Comparison of ENCODE assay signal across 1 cellular context in the genomic region with DNA sequence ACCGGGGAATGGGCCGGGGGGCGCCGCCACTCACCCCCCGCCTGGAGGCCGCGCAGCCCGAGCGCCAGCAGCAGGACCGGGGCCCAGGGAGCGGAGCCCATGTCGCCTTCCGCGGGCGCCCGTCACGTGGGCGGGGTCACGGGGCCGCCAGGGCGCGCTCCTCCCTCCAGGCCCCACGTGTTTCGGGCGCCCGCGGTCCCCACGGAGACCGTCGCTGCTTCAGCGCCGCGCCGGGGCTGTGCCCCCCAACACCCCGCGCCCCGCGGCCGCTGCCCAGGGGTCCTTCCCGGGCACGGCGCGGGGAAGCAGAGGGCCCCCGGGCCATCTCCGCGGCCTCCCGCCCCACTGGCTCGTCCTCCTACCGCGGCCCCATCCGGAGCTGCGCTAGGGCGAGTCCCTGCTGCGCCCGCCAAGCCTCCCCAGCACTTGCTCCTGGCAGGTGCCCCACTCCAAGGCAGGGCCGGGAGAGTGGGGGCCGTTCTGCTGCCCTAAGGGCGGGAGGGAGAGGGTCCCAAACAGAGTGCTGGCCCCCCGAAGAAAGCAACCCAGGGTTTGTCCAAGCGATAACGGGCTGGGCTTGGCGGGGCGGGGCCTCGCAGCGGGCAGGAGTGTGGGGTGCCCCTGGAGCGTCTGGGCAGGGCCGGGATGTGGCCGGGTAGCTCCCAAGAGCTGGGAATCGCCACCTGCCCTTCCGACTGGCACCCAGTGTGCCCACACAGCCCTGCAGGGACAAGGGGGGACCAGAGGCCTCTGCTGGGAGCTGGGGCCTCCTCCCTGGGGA.
TF ChIP-seq lines count a peak whose summit lies in the region.

A gene (minus strand): TSS at position 121 of the 781 bp plus-strand sequence. CDS start 20 bp downstream, at position 101.

TF ChIP-seq in GM12878, 131 proteins besides CTCF, POLR2A, EP300 and RAD21 (continued from another document and continues in another):
- TF ChIP-seq, protein P1, sequence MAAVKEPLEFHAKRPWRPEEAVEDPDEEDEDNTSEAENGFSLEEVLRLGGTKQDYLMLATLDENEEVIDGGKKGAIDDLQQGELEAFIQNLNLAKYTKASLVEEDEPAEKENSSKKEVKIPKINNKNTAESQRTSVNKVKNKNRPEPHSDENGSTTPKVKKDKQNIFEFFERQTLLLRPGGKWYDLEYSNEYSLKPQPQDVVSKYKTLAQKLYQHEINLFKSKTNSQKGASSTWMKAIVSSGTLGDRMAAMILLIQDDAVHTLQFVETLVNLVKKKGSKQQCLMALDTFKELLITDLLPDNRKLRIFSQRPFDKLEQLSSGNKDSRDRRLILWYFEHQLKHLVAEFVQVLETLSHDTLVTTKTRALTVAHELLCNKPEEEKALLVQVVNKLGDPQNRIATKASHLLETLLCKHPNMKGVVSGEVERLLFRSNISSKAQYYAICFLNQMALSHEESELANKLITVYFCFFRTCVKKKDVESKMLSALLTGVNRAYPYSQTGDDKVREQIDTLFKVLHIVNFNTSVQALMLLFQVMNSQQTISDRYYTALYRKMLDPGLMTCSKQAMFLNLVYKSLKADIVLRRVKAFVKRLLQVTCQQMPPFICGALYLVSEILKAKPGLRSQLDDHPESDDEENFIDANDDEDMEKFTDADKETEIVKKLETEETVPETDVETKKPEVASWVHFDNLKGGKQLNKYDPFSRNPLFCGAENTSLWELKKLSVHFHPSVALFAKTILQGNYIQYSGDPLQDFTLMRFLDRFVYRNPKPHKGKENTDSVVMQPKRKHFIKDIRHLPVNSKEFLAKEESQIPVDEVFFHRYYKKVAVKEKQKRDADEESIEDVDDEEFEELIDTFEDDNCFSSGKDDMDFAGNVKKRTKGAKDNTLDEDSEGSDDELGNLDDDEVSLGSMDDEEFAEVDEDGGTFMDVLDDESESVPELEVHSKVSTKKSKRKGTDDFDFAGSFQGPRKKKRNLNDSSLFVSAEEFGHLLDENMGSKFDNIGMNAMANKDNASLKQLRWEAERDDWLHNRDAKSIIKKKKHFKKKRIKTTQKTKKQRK (IDR thresholded peaks at IDR 0.05; ENCODE audit: low read depth, low read length): no peak
- TF ChIP-seq NR2C1 (IDR thresholded peaks at IDR 0.05) (peak; percentile 82), ZNF207 (IDR thresholded peaks at IDR 0.05; ENCODE audit: borderline replicate concordance) (peak; percentile 51; the same call in 1 of the 2 replicates), NR2F1 (conservative IDR thresholded peaks at IDR 0.05) (peak; percentile 89), CHD1 (IDR thresholded peaks at IDR 0.05; ENCODE audit: low read depth, low read length) (no peak), RBBP5 (conservative IDR thresholded peaks at IDR 0.05) (no peak), KLF5 (IDR thresholded peaks at IDR 0.05; ENCODE audit: partially characterized antibody) (peak; percentile 36), RFX5 (IDR thresholded peaks at IDR 0.05; ENCODE audit: low read depth, low read length) (no peak), BMI1 (IDR thresholded peaks at IDR 0.05; ENCODE audit: borderline replicate concordance) (no peak), NFXL1 (IDR thresholded peaks at IDR 0.05; ENCODE audit: borderline replicate concordance) (no peak), IKZF2 (IDR thresholded peaks at IDR 0.05) (no peak), RUNX3 (IDR thresholded peaks at IDR 0.05; ENCODE audit: low read length) (no peak), WRNIP1 (IDR thresholded peaks at IDR 0.05; ENCODE audit: borderline replicate concordance, low read depth, low read length) (no peak), NFIC (IDR thresholded peaks at IDR 0.05; ENCODE audit: low read depth, low read length) (no peak), STAT3 (IDR thresholded peaks at IDR 0.05; ENCODE audit: low read depth, low read length) (no peak), YBX1 (IDR thresholded peaks at IDR 0.05) (no peak), POLR2AphosphoS5 (IDR thresholded peaks at IDR 0.05; ENCODE audit: low read length) (peak; percentile 44; the same call in 1 of the 2 replicates), JUND (IDR thresholded peaks at IDR 0.05; ENCODE audit: low read depth, low read length) (no peak), SRF (IDR thresholded peaks at IDR 0.05; ENCODE audit: low read depth in 2 of 2, low read length in 2 of 2) (no peak), BHLHE40 (IDR thresholded peaks at IDR 0.05; ENCODE audit: borderline replicate concordance in 1 of 2, low read depth in 2 of 2, low read length in 1 of 2) (peak; percentile 62 to 90; a peak in 3 of 4 replicates), MTA3 (IDR thresholded peaks at IDR 0.05; ENCODE audit: borderline replicate concordance, low read length) (no peak), SMARCA5 (IDR thresholded peaks at IDR 0.05) (0 out of 2 replicates have a peak, but pooled peaks have one; percentile 41), MEF2A (IDR thresholded peaks at IDR 0.05; ENCODE audit: insufficient read depth, low read depth, low read length) (no peak), SMAD1 (IDR thresholded peaks at IDR 0.05; ENCODE audit: low read depth, partially characterized antibody) (no peak), RELA (IDR thresholded peaks at IDR 0.05; ENCODE audit: borderline replicate concordance, partially characterized antibody) (peak; percentile 45), CEBPB (IDR thresholded peaks at IDR 0.05; ENCODE audit: borderline replicate concordance in 1 of 2, low read depth in 2 of 2, low read length in 2 of 2) (no peak), POLR2AphosphoS2 (IDR thresholded peaks at IDR 0.05; ENCODE audit: low read depth, low read length) (no peak), TCF3 (IDR thresholded peaks at IDR 0.05; ENCODE audit: borderline replicate concordance, insufficient read depth, low read depth, low read length) (no peak), MYC (IDR thresholded peaks at IDR 0.05; ENCODE audit: insufficient read depth, insufficient read length, insufficient replicate concordance, low read length, severe bottlenecking) (peak; percentile 13)
- TF ChIP-seq, protein P2, sequence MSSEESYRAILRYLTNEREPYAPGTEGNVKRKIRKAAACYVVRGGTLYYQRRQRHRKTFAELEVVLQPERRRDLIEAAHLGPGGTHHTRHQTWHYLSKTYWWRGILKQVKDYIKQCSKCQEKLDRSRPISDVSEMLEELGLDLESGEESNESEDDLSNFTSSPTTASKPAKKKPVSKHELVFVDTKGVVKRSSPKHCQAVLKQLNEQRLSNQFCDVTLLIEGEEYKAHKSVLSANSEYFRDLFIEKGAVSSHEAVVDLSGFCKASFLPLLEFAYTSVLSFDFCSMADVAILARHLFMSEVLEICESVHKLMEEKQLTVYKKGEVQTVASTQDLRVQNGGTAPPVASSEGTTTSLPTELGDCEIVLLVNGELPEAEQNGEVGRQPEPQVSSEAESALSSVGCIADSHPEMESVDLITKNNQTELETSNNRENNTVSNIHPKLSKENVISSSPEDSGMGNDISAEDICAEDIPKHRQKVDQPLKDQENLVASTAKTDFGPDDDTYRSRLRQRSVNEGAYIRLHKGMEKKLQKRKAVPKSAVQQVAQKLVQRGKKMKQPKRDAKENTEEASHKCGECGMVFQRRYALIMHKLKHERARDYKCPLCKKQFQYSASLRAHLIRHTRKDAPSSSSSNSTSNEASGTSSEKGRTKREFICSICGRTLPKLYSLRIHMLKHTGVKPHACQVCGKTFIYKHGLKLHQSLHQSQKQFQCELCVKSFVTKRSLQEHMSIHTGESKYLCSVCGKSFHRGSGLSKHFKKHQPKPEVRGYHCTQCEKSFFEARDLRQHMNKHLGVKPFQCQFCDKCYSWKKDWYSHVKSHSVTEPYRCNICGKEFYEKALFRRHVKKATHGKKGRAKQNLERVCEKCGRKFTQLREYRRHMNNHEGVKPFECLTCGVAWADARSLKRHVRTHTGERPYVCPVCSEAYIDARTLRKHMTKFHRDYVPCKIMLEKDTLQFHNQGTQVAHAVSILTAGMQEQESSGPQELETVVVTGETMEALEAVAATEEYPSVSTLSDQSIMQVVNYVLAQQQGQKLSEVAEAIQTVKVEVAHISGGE (CRISPR knock-in tag; IDR thresholded peaks at IDR 0.05): no peak
- TF ChIP-seq, protein P3, sequence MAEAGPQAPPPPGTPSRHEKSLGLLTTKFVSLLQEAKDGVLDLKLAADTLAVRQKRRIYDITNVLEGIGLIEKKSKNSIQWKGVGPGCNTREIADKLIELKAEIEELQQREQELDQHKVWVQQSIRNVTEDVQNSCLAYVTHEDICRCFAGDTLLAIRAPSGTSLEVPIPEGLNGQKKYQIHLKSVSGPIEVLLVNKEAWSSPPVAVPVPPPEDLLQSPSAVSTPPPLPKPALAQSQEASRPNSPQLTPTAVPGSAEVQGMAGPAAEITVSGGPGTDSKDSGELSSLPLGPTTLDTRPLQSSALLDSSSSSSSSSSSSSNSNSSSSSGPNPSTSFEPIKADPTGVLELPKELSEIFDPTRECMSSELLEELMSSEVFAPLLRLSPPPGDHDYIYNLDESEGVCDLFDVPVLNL (IDR thresholded peaks at IDR 0.05; ENCODE audit: low read depth, low read length): no peak
- TF ChIP-seq, protein P4, sequence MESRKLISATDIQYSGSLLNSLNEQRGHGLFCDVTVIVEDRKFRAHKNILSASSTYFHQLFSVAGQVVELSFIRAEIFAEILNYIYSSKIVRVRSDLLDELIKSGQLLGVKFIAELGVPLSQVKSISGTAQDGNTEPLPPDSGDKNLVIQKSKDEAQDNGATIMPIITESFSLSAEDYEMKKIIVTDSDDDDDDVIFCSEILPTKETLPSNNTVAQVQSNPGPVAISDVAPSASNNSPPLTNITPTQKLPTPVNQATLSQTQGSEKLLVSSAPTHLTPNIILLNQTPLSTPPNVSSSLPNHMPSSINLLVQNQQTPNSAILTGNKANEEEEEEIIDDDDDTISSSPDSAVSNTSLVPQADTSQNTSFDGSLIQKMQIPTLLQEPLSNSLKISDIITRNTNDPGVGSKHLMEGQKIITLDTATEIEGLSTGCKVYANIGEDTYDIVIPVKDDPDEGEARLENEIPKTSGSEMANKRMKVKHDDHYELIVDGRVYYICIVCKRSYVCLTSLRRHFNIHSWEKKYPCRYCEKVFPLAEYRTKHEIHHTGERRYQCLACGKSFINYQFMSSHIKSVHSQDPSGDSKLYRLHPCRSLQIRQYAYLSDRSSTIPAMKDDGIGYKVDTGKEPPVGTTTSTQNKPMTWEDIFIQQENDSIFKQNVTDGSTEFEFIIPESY (IDR thresholded peaks at IDR 0.05): no peak
- TF ChIP-seq, protein P5, sequence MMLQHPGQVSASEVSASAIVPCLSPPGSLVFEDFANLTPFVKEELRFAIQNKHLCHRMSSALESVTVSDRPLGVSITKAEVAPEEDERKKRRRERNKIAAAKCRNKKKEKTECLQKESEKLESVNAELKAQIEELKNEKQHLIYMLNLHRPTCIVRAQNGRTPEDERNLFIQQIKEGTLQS (IDR thresholded peaks at IDR 0.05; ENCODE audit: borderline replicate concordance, extremely low read depth, low read depth, low read length): peak; percentile 97
- TF ChIP-seq, protein P6, sequence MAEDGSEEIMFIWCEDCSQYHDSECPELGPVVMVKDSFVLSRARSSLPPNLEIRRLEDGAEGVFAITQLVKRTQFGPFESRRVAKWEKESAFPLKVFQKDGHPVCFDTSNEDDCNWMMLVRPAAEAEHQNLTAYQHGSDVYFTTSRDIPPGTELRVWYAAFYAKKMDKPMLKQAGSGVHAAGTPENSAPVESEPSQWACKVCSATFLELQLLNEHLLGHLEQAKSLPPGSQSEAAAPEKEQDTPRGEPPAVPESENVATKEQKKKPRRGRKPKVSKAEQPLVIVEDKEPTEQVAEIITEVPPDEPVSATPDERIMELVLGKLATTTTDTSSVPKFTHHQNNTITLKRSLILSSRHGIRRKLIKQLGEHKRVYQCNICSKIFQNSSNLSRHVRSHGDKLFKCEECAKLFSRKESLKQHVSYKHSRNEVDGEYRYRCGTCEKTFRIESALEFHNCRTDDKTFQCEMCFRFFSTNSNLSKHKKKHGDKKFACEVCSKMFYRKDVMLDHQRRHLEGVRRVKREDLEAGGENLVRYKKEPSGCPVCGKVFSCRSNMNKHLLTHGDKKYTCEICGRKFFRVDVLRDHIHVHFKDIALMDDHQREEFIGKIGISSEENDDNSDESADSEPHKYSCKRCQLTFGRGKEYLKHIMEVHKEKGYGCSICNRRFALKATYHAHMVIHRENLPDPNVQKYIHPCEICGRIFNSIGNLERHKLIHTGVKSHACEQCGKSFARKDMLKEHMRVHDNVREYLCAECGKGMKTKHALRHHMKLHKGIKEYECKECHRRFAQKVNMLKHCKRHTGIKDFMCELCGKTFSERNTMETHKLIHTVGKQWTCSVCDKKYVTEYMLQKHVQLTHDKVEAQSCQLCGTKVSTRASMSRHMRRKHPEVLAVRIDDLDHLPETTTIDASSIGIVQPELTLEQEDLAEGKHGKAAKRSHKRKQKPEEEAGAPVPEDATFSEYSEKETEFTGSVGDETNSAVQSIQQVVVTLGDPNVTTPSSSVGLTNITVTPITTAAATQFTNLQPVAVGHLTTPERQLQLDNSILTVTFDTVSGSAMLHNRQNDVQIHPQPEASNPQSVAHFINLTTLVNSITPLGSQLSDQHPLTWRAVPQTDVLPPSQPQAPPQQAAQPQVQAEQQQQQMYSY (CRISPR knock-in tag; IDR thresholded peaks at IDR 0.05): no peak
- TF ChIP-seq, protein P7, sequence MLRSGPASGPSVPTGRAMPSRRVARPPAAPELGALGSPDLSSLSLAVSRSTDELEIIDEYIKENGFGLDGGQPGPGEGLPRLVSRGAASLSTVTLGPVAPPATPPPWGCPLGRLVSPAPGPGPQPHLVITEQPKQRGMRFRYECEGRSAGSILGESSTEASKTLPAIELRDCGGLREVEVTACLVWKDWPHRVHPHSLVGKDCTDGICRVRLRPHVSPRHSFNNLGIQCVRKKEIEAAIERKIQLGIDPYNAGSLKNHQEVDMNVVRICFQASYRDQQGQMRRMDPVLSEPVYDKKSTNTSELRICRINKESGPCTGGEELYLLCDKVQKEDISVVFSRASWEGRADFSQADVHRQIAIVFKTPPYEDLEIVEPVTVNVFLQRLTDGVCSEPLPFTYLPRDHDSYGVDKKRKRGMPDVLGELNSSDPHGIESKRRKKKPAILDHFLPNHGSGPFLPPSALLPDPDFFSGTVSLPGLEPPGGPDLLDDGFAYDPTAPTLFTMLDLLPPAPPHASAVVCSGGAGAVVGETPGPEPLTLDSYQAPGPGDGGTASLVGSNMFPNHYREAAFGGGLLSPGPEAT (IDR thresholded peaks at IDR 0.05; ENCODE audit: low read depth): no peak
- TF ChIP-seq, protein P8, sequence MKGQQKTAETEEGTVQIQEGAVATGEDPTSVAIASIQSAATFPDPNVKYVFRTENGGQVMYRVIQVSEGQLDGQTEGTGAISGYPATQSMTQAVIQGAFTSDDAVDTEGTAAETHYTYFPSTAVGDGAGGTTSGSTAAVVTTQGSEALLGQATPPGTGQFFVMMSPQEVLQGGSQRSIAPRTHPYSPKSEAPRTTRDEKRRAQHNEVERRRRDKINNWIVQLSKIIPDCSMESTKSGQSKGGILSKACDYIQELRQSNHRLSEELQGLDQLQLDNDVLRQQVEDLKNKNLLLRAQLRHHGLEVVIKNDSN (IDR thresholded peaks at IDR 0.05; ENCODE audit: borderline replicate concordance, extremely low read length, insufficient read depth, low read depth, low read length): peak; percentile 98
